In genomic region chr6:167750956-167751358, GRCh38 we compare ENCODE assay signal across 13 cellular contexts.
DNase-seq lines count a peak whose midpoint lies in the region; ATAC-seq and TF ChIP-seq lines count a peak whose summit lies in the region.
"Had no signal": no experiment of that assay in that cellular context is flagged by ENCODE, and none has a peak within 500 bp of the region (broad histone marks: within the 10 kb centered on the region; RNA-seq: fewer than 3 reads in every experiment).

No MANE protein-coding gene starts in this region.

- intact Hi-C loops in right lobe of liver (cut with DNase I): no loop called here

- peak overlapping the region; percentile 74 for H3K27ac Mint-ChIP-seq in type B pancreatic cell

- peak; percentile 97 to 99 (median 98) for ATAC-seq in right lobe of liver
- ATAC-seq: A549 had no signal

- H3K27me3 Mint-ChIP-seq in type B pancreatic cell: no peaks in the 10 kb centered on the region

- no peak for TF ChIP-seq POLR2A in right lobe of liver (IDR thresholded peaks at IDR 0.05)
- TF ChIP-seq POLR2A in erythroblast (IDR thresholded peaks at IDR 0.05; ENCODE audit: low read length): no peak

- DNase-seq in NCI-H345 (lab: John Stamatoyannopoulos, UW) (peak; percentile 6), NCI-H345 treated with DMSO at 0.1 percent for 48 hours (lab: John Stamatoyannopoulos, UW; ENCODE audit: unreplicated experiment) (no peak), epithelial cell of esophagus (ENCODE audit: low read depth) (peak; percentile 79), right lobe of liver (peak; percentile 84 to 96 (median 95)), type B pancreatic cell (ENCODE audit: extremely low spot score, unreplicated experiment) (peak; percentile 66), erythroblast (lab: John Stamatoyannopoulos, UW) (no peak), foreskin melanocyte (no peak), occipital lobe (lab: John Stamatoyannopoulos, UW) (no peak)
- DNase-seq: activated CD4-positive, alpha-beta T cell treated with anti-CD3 and anti-CD28 coated beads, Interleukin-2, amount 50 U/mL, for 4 hours; NCI-H1105; SJCRH30 had no signal

- no peak overlapping the region for H3K4me3 Mint-ChIP-seq in type B pancreatic cell

- no peaks in the 10 kb centered on the region for H3K36me3 Mint-ChIP-seq in type B pancreatic cell

- peaks cover 0 to 17% (median 7%) of the 10 kb centered on the region in 4 donors for H3K4me1 ChIP-seq in right lobe of liver
- H3K4me1 ChIP-seq: A549, HAP-1, SJCRH30 had no signal

- H3K36me3 ChIP-seq in right lobe of liver: no peaks in the 10 kb centered on the region
- H3K36me3 ChIP-seq: HAP-1, SJCRH30 had no signal

- WGBS in right lobe of liver (ENCODE audit: insufficient coverage, low coverage, low lambda C conversion rate, missing lambda C conversion rate): 35% methylated on average over 3 of the region's 4 CpGs

- H3K4me3 ChIP-seq in epithelial cell of esophagus (ENCODE audit: low read length): peak overlapping the region; percentile 8
- H3K4me3 ChIP-seq in right lobe of liver: no peak overlapping the region
- H3K4me3 ChIP-seq: A549, HAP-1, SJCRH30 had no signal

- H3K27me3 ChIP-seq in right lobe of liver: no peaks in the 10 kb centered on the region
- H3K27me3 ChIP-seq: SJCRH30 had no signal

- no peaks in the 10 kb centered on the region for H3K9me3 ChIP-seq in right lobe of liver
- H3K9me3 ChIP-seq: A549, HAP-1, SJCRH30 had no signal

- H3K4me1 Mint-ChIP-seq in type B pancreatic cell (ENCODE audit: unreplicated experiment): peaks cover 22% of the 10 kb centered on the region

- H3K9me3 Mint-ChIP-seq in type B pancreatic cell: no peaks in the 10 kb centered on the region

- peak overlapping the region in 2 of 3 donors; percentile 46 to 58 for H3K27ac ChIP-seq in right lobe of liver
- H3K27ac ChIP-seq: A549, SJCRH30 had no signal

- TF ChIP-seq CTCF in epithelial cell of esophagus (IDR thresholded peaks at IDR 0.05; ENCODE audit: insufficient read depth, low read depth, low read length, missing control alignments): no peak
- no peak for TF ChIP-seq CTCF in right lobe of liver (IDR thresholded peaks at IDR 0.05)
- TF ChIP-seq CTCF in type B pancreatic cell (conservative IDR thresholded peaks at IDR 0.05): no peak

Comparison
In these comparisons a context has a peak if more than half of its experiments do, and no peak if none do; other contexts are left out.
1. DNase-seq: peak in NCI-H345 (single experiment), epithelial cell of esophagus (single experiment), right lobe of liver (3 of 3) and type B pancreatic cell (single experiment); none in NCI-H345 treated with DMSO at 0.1 percent for 48 hours (single experiment), erythroblast (0 of 2), foreskin melanocyte (single experiment) and occipital lobe (single experiment).